In genomic region chr3:146517684-146518435, GRCh38 we compare ENCODE assay signal across 15 cellular contexts. TPM values are rescaled to one million over a fixed set of nuclear protein-coding genes. Genes with fewer than 3 reads are reported as not detected.
DNase-seq lines count a peak whose midpoint lies in the region; ATAC-seq, FAIRE-seq and TF ChIP-seq lines count a peak whose summit lies in the region.
"Had no signal": no experiment of that assay in that cellular context is flagged by ENCODE, and none has a peak within 500 bp of the region (broad histone marks: within the 10 kb centered on the region; RNA-seq: fewer than 3 reads in every experiment).

No MANE protein-coding gene starts in this region.

- ATAC-seq in lower lobe of right lung: peak; percentile 93 to 96
- ATAC-seq in activated CD8-positive, alpha-beta T cell treated with anti-CD3 and anti-CD28 coated beads for 36 hours: no peak

- H3K4me3 Mint-ChIP-seq in activated CD8-positive, alpha-beta T cell treated with anti-CD3 and anti-CD28 coated beads for 36 hours: no peak overlapping the region

- no peak overlapping the region for H2AFZ ChIP-seq in GM23248
- no peak overlapping the region for H2AFZ ChIP-seq in neuronal stem cell (ENCODE audit: low read length)

- H3K4ac ChIP-seq in neuronal stem cell (ENCODE audit: low read length): no peak overlapping the region

- no peak overlapping the region for H2BK15ac ChIP-seq in neuronal stem cell (ENCODE audit: low read length)

- no peak overlapping the region for H2AK5ac ChIP-seq in neuronal stem cell (ENCODE audit: low read depth, low read length)

- peaks cover 2% of the 10 kb centered on the region for H3K36me3 ChIP-seq in bronchial epithelial cell (ENCODE audit: control insufficient read depth, insufficient read depth, low read length)
- H3K36me3 ChIP-seq in lower lobe of right lung: peaks cover 63% of the 10 kb centered on the region
- H3K36me3 ChIP-seq in GM23248 (ENCODE audit: low read depth): peaks cover 5% of the 10 kb centered on the region
- H3K36me3 ChIP-seq in neuronal stem cell (replicated peaks in 1 of 2; ENCODE audit: control insufficient read depth in 2 of 2, insufficient read depth in 2 of 2, low read length in 2 of 2): peaks cover 0 to 29% of the 10 kb centered on the region in 2 donors

- no peaks in the 10 kb centered on the region for H3K79me2 ChIP-seq in GM23248 (ENCODE audit: insufficient read depth)

- no peak overlapping the region for H3K27ac Mint-ChIP-seq in activated CD8-positive, alpha-beta T cell treated with anti-CD3 and anti-CD28 coated beads for 36 hours

- DNase-seq in COLO668 (lab: John Stamatoyannopoulos, UW; ENCODE audit: unreplicated experiment) (peak; percentile 18), NCI-H146 treated with DMSO at 0.1 percent for 48 hours (lab: John Stamatoyannopoulos, UW; ENCODE audit: unreplicated experiment) (peak; percentile 67), bronchial epithelial cell (ENCODE audit: low read depth) (peak; percentile 24), lower lobe of right lung (no peak), RCC 7860 (ENCODE audit: low spot score) (no peak), GM23248 (no peak), neuronal stem cell (ENCODE audit: low spot score) (no peak)
- DNase-seq in activated CD8-positive, alpha-beta T cell treated with anti-CD3 and anti-CD28 coated beads for 36 hours: no peak
- DNase-seq: activated CD4-positive, alpha-beta T cell treated with anti-CD3 and anti-CD28 coated beads, Interleukin-2, amount 50 U/mL, for 4 hours; dermis blood vessel endothelial cell; NK-92 treated with Interleukin-12 subunit alpha and Interleukin-12 subunit beta, amount 100 ng/mL, for 24 hours; tibial artery had no signal

- H4K8ac ChIP-seq in neuronal stem cell (ENCODE audit: low read depth, low read length): no peak overlapping the region

- H3K9me3 ChIP-seq in lower lobe of right lung (no peaks in the 10 kb centered on the region), GM23248 (ENCODE audit: low read depth) (no peaks in the 10 kb centered on the region), neuronal stem cell (replicated peaks in 1 of 2; ENCODE audit: control insufficient read depth in 2 of 2, insufficient read depth in 1 of 2, low read depth in 1 of 2, low read length in 2 of 2) (no peaks in the 10 kb centered on the region)
- H3K9me3 ChIP-seq: SJSA1, tibial artery had no signal

- no peaks in the 10 kb centered on the region for H4K20me1 ChIP-seq in GM23248 (ENCODE audit: insufficient read depth)

- FAIRE-seq in bronchial epithelial cell (lab: Jason Lieb, UNC) (no peak), RCC 7860 (lab: Jason Lieb, UNC) (no peak)
- FAIRE-seq: HTR-8/SVneo had no signal

- H3K14ac ChIP-seq in neuronal stem cell (ENCODE audit: low read length): no peak overlapping the region

- no peak overlapping the region for H3K18ac ChIP-seq in neuronal stem cell (ENCODE audit: low read length)

- no peak overlapping the region for H3K4me3 ChIP-seq in bronchial epithelial cell (ENCODE audit: low read depth, low read length)
- no peak overlapping the region for H3K4me3 ChIP-seq in lower lobe of right lung
- no peak overlapping the region for H3K4me3 ChIP-seq in GM23248
- H3K4me3 ChIP-seq in neuronal stem cell (ENCODE audit: low read length in 2 of 2): no peak overlapping the region
- H3K4me3 ChIP-seq: SJSA1, tibial artery had no signal

- H3K4me2 ChIP-seq in GM23248 (ENCODE audit: unreplicated experiment): no peak overlapping the region
- no peak overlapping the region for H3K4me2 ChIP-seq in neuronal stem cell (ENCODE audit: insufficient read depth, low read length, poor library complexity, severe bottlenecking)

- no peaks in the 10 kb centered on the region for H3K9me3 Mint-ChIP-seq in activated CD8-positive, alpha-beta T cell treated with anti-CD3 and anti-CD28 coated beads for 36 hours

- H3K4me1 ChIP-seq in lower lobe of right lung (no peaks in the 10 kb centered on the region), GM23248 (ENCODE audit: insufficient read depth) (peaks cover 12% of the 10 kb centered on the region), neuronal stem cell (ENCODE audit: control insufficient read depth in 2 of 2, insufficient read depth in 1 of 2, low read depth in 1 of 2, low read length in 2 of 2) (peaks cover 0 to 5% of the 10 kb centered on the region in 2 donors)
- H3K4me1 ChIP-seq: tibial artery had no signal

- no peaks in the 10 kb centered on the region for H3K27me3 Mint-ChIP-seq in activated CD8-positive, alpha-beta T cell treated with anti-CD3 and anti-CD28 coated beads for 36 hours

- H3K9ac ChIP-seq in GM23248: no peak overlapping the region
- no peak overlapping the region for H3K9ac ChIP-seq in neuronal stem cell (ENCODE audit: low read depth, low read length, poor library complexity)

- H2BK5ac ChIP-seq in neuronal stem cell (ENCODE audit: low read length): no peak overlapping the region

- no peaks in the 10 kb centered on the region; the same call in 1 of the 2 replicates for H3F3A ChIP-seq in GM23248 (ENCODE audit: insufficient read depth)

- H2BK120ac ChIP-seq in neuronal stem cell (ENCODE audit: low read depth, low read length): no peak overlapping the region

- H3K27ac ChIP-seq in lower lobe of right lung: no peak overlapping the region
- no peak overlapping the region for H3K27ac ChIP-seq in GM23248
- no peak overlapping the region for H3K27ac ChIP-seq in neuronal stem cell (replicated peaks; ENCODE audit: low read length)
- H3K27ac ChIP-seq: SJSA1, tibial artery had no signal

- H3K9me2 ChIP-seq in GM23248 (ENCODE audit: insufficient read depth): no peaks in the 10 kb centered on the region; the same call in 1 of the 2 replicates

- POLR2A ChIA-PET in activated CD8-positive, alpha-beta T cell treated with anti-CD3 and anti-CD28 coated beads for 36 hours (lab: Charles Lee): interaction anchor here (1.5 kb wide), 1 partner anchor 57 kb away, joined by 3 read pairs; no protein-coding TSS in a partner anchor

- CTCF ChIA-PET in activated CD8-positive, alpha-beta T cell treated with anti-CD3 and anti-CD28 coated beads for 36 hours (lab: Charles Lee): interaction anchor here (0.7 kb wide), 1 partner anchor 1146 kb away, joined by 3 read pairs; no protein-coding TSS in a partner anchor

- H3K27me3 ChIP-seq in bronchial epithelial cell (ENCODE audit: control insufficient read depth, insufficient read depth, low read length) (no peaks in the 10 kb centered on the region), lower lobe of right lung (ENCODE audit: low read depth) (no peaks in the 10 kb centered on the region), GM23248 (replicated peaks; ENCODE audit: insufficient read depth) (no peaks in the 10 kb centered on the region), neuronal stem cell (ENCODE audit: control insufficient read depth in 3 of 3, insufficient read depth in 3 of 3, low read depth in 1 of 3, low read length in 3 of 3) (no peaks in the 10 kb centered on the region)
- H3K27me3 ChIP-seq: SJSA1, tibial artery had no signal

- intact Hi-C loops in lower lobe of right lung (cut with DNase I): no loop called here
- intact Hi-C loops in activated CD8-positive, alpha-beta T cell treated with anti-CD3 and anti-CD28 coated beads for 36 hours (cut with micrococcal nuclease): no loop called here

- H4K91ac ChIP-seq in neuronal stem cell (ENCODE audit: low read depth, low read length, poor library complexity): no peak overlapping the region

- TF ChIP-seq CTCF in bronchial epithelial cell (IDR thresholded peaks at IDR 0.05; ENCODE audit: insufficient read depth, low read length, severe bottlenecking) (no peak), lower lobe of right lung (IDR thresholded peaks at IDR 0.05) (no peak)
- TF ChIP-seq CTCF in activated CD8-positive, alpha-beta T cell treated with anti-CD3 and anti-CD28 coated beads for 36 hours (IDR thresholded peaks at IDR 0.05): no peak

- no peak overlapping the region for H3K23ac ChIP-seq in neuronal stem cell (ENCODE audit: low read depth, low read length, poor library complexity)

- peaks cover 30% of the 10 kb centered on the region for H3K36me3 Mint-ChIP-seq in activated CD8-positive, alpha-beta T cell treated with anti-CD3 and anti-CD28 coated beads for 36 hours (ENCODE audit: low read depth)

- in situ Hi-C loops in GM23248 (cut with MboI): no loop called here

- H3K4me1 Mint-ChIP-seq in activated CD8-positive, alpha-beta T cell treated with anti-CD3 and anti-CD28 coated beads for 36 hours (ENCODE audit: low read depth): peaks cover 24% of the 10 kb centered on the region

- no peaks in the 10 kb centered on the region for H3K79me1 ChIP-seq in neuronal stem cell (ENCODE audit: low read depth, low read length)

- H2BK12ac ChIP-seq in neuronal stem cell (ENCODE audit: low read length): no peak overlapping the region

- WGBS in GM23248 (ENCODE audit: low coverage in 1 of 2, low lambda C conversion rate in 2 of 2, missing lambda C conversion rate in 2 of 2), 2 experiments: 73 to 77% methylated on average over 4 of the region's 4 CpGs
- WGBS in neuronal stem cell (ENCODE audit: extremely low coverage in 2 of 2, insufficient read length in 2 of 2, insufficient replicate concordance in 1 of 2), 2 donors: no CpG with 5 or more reads among the region's 4 CpGs

RNA-seq across cellular contexts. Expression of gene PLSCR1, which starts 26.5 kb away (rescaled TPM):
- total RNA-seq in bronchial epithelial cell (23.8 and 32.1 TPM in 2 replicates), lower lobe of right lung (194 TPM)
- total RNA-seq in GM23248 (2014; rRNA removed; shearing (Covaris generic)): 23.7 and 31.7 TPM in 2 replicates
- polyA plus RNA-seq in GM23248 (2016; fragmentation: Nextera tagmentation; extraction: Ambion mirVana): 28.5 and 28.7 TPM in 2 replicates
- total RNA-seq in activated CD8-positive, alpha-beta T cell treated with anti-CD3 and anti-CD28 coated beads for 36 hours: 10 to 100 TPM; 36.4 to 38.9 TPM
- 10.7 TPM for polyA plus RNA-seq in neuronal stem cell (2013, experiment 1 of 2)
- 11.0 TPM for polyA plus RNA-seq in neuronal stem cell (2013, experiment 2 of 2)

RNA-seq across cellular contexts. Expression of gene PLSCR2, which starts 48.5 kb away (rescaled TPM):
- total RNA-seq in bronchial epithelial cell: 0.26 TPM in 1 of 2 replicates, not detected in the other
- 0.86 TPM for total RNA-seq in lower lobe of right lung
- not detected in 2 replicates for total RNA-seq in GM23248 (2014; rRNA removed; shearing (Covaris generic))
- polyA plus RNA-seq in GM23248 (2016; fragmentation: Nextera tagmentation; extraction: Ambion mirVana): not detected in 2 replicates
- total RNA-seq in activated CD8-positive, alpha-beta T cell treated with anti-CD3 and anti-CD28 coated beads for 36 hours: not detected
- not detected for polyA plus RNA-seq in neuronal stem cell (2013, experiment 1 of 2)
- polyA plus RNA-seq in neuronal stem cell (2013, experiment 2 of 2): not detected
- total RNA-seq: SJSA1 had no signal
- polyA plus RNA-seq: BJ had no signal

Comparison
In these comparisons a context has a peak if more than half of its experiments do, and no peak if none do; other contexts are left out.
1. DNase-seq: peak in COLO668 (single experiment), NCI-H146 treated with DMSO at 0.1 percent for 48 hours (single experiment) and bronchial epithelial cell (single experiment); none in lower lobe of right lung (single experiment), RCC 7860 (single experiment), GM23248 (single experiment), activated CD8-positive, alpha-beta T cell treated with anti-CD3 and anti-CD28 coated beads for 36 hours (single experiment) and neuronal stem cell (single experiment).